1 cellular context compared by ENCODE assay signal in the genomic region with DNA sequence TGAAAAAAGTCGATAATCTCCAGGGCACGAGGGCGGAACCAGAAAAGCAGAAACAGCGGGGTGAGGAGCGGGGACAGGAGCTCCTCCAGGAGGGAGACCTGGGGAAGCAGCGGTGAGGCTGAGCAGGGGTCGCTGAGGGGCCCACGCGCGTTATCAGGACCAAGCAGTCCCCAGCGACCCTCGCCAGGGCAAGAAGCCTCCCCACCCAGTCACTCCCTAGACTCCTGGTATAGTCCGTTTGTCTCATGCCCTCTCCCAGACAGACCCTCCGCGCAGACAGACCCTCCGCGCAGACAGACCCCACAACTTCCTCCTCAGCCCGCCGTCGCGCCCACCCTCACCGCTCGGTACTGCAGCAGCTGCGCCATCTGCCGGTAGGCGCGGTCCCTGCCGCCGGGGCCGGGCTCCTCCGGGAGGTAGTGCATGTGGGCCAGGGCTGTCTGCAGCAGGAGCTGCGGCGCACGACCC.
A peak's percentile ranks its signal among the peaks of the same experiment; 100 is the strongest.
TF ChIP-seq lines count a peak whose summit lies in the region.

No MANE protein-coding gene starts in this region.

TF ChIP-seq in HepG2, 621 proteins besides CTCF, POLR2A, EP300 and RAD21 (continued from another document and continues in another):
- TF ChIP-seq, protein P1, sequence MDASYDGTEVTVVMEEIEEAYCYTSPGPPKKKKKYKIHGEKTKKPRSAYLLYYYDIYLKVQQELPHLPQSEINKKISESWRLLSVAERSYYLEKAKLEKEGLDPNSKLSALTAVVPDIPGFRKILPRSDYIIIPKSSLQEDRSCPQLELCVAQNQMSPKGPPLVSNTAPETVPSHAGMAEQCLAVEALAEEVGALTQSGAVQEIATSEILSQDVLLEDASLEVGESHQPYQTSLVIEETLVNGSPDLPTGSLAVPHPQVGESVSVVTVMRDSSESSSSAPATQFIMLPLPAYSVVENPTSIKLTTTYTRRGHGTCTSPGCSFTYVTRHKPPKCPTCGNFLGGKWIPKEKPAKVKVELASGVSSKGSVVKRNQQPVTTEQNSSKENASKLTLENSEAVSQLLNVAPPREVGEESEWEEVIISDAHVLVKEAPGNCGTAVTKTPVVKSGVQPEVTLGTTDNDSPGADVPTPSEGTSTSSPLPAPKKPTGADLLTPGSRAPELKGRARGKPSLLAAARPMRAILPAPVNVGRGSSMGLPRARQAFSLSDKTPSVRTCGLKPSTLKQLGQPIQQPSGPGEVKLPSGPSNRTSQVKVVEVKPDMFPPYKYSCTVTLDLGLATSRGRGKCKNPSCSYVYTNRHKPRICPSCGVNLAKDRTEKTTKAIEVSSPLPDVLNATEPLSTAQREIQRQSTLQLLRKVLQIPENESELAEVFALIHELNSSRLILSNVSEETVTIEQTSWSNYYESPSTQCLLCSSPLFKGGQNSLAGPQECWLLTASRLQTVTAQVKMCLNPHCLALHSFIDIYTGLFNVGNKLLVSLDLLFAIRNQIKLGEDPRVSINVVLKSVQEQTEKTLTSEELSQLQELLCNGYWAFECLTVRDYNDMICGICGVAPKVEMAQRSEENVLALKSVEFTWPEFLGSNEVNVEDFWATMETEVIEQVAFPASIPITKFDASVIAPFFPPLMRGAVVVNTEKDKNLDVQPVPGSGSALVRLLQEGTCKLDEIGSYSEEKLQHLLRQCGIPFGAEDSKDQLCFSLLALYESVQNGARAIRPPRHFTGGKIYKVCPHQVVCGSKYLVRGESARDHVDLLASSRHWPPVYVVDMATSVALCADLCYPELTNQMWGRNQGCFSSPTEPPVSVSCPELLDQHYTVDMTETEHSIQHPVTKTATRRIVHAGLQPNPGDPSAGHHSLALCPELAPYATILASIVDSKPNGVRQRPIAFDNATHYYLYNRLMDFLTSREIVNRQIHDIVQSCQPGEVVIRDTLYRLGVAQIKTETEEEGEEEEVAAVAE (CRISPR knock-in tag; IDR thresholded peaks at IDR 0.05; ENCODE audit: borderline replicate concordance), result 0 out of 2 replicates have a peak, but pooled peaks have one; percentile 36
- TF ChIP-seq ZNF598 (CRISPR knock-in tag; IDR thresholded peaks at IDR 0.05; ENCODE audit: borderline replicate concordance) (no peak), PITX1 (CRISPR knock-in tag; IDR thresholded peaks at IDR 0.05) (no peak), XRCC5 (optimal IDR thresholded peaks at IDR 0.05; ENCODE audit: low read length) (peak; percentile 47), ELF1 (CRISPR knock-in tag; IDR thresholded peaks at IDR 0.05) (peak; percentile 61; the same call in 1 of the 2 replicates), ZNF317 (CRISPR knock-in tag; IDR thresholded peaks at IDR 0.05) (0 out of 2 replicates have a peak, but pooled peaks have one; percentile 34), ZNF230 (CRISPR knock-in tag; IDR thresholded peaks at IDR 0.05) (no peak), ZBTB7A (CRISPR knock-in tag; IDR thresholded peaks at IDR 0.05) (peak; percentile 94), ZNF274 (CRISPR knock-in tag; IDR thresholded peaks at IDR 0.05) (0 out of 2 replicates have a peak, but pooled peaks have one; percentile 21), STAG1 (CRISPR knock-in tag; IDR thresholded peaks at IDR 0.05) (peak; percentile 74), ZNF333 (CRISPR knock-in tag; IDR thresholded peaks at IDR 0.05; ENCODE audit: borderline replicate concordance) (0 out of 2 replicates have a peak, but pooled peaks have one; percentile 71), ZNF232 (CRISPR knock-in tag; IDR thresholded peaks at IDR 0.05; ENCODE audit: borderline replicate concordance) (no peak), ZNF501 (CRISPR knock-in tag; IDR thresholded peaks at IDR 0.05) (peak; percentile 50; the same call in 1 of the 2 replicates), RBM39 (IDR thresholded peaks at IDR 0.05; ENCODE audit: low read depth, low read length, poor library complexity, severe bottlenecking) (peak; percentile 48)
- TF ChIP-seq, protein P2, sequence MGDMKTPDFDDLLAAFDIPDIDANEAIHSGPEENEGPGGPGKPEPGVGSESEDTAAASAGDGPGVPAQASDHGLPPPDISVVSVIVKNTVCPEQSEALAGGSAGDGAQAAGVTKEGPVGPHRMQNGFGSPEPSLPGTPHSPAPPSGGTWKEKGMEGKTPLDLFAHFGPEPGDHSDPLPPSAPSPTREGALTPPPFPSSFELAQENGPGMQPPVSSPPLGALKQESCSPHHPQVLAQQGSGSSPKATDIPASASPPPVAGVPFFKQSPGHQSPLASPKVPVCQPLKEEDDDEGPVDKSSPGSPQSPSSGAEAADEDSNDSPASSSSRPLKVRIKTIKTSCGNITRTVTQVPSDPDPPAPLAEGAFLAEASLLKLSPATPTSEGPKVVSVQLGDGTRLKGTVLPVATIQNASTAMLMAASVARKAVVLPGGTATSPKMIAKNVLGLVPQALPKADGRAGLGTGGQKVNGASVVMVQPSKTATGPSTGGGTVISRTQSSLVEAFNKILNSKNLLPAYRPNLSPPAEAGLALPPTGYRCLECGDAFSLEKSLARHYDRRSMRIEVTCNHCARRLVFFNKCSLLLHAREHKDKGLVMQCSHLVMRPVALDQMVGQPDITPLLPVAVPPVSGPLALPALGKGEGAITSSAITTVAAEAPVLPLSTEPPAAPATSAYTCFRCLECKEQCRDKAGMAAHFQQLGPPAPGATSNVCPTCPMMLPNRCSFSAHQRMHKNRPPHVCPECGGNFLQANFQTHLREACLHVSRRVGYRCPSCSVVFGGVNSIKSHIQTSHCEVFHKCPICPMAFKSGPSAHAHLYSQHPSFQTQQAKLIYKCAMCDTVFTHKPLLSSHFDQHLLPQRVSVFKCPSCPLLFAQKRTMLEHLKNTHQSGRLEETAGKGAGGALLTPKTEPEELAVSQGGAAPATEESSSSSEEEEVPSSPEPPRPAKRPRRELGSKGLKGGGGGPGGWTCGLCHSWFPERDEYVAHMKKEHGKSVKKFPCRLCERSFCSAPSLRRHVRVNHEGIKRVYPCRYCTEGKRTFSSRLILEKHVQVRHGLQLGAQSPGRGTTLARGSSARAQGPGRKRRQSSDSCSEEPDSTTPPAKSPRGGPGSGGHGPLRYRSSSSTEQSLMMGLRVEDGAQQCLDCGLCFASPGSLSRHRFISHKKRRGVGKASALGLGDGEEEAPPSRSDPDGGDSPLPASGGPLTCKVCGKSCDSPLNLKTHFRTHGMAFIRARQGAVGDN (CRISPR knock-in tag; IDR thresholded peaks at IDR 0.05), result peak; percentile 85
- TF ChIP-seq, protein P3, sequence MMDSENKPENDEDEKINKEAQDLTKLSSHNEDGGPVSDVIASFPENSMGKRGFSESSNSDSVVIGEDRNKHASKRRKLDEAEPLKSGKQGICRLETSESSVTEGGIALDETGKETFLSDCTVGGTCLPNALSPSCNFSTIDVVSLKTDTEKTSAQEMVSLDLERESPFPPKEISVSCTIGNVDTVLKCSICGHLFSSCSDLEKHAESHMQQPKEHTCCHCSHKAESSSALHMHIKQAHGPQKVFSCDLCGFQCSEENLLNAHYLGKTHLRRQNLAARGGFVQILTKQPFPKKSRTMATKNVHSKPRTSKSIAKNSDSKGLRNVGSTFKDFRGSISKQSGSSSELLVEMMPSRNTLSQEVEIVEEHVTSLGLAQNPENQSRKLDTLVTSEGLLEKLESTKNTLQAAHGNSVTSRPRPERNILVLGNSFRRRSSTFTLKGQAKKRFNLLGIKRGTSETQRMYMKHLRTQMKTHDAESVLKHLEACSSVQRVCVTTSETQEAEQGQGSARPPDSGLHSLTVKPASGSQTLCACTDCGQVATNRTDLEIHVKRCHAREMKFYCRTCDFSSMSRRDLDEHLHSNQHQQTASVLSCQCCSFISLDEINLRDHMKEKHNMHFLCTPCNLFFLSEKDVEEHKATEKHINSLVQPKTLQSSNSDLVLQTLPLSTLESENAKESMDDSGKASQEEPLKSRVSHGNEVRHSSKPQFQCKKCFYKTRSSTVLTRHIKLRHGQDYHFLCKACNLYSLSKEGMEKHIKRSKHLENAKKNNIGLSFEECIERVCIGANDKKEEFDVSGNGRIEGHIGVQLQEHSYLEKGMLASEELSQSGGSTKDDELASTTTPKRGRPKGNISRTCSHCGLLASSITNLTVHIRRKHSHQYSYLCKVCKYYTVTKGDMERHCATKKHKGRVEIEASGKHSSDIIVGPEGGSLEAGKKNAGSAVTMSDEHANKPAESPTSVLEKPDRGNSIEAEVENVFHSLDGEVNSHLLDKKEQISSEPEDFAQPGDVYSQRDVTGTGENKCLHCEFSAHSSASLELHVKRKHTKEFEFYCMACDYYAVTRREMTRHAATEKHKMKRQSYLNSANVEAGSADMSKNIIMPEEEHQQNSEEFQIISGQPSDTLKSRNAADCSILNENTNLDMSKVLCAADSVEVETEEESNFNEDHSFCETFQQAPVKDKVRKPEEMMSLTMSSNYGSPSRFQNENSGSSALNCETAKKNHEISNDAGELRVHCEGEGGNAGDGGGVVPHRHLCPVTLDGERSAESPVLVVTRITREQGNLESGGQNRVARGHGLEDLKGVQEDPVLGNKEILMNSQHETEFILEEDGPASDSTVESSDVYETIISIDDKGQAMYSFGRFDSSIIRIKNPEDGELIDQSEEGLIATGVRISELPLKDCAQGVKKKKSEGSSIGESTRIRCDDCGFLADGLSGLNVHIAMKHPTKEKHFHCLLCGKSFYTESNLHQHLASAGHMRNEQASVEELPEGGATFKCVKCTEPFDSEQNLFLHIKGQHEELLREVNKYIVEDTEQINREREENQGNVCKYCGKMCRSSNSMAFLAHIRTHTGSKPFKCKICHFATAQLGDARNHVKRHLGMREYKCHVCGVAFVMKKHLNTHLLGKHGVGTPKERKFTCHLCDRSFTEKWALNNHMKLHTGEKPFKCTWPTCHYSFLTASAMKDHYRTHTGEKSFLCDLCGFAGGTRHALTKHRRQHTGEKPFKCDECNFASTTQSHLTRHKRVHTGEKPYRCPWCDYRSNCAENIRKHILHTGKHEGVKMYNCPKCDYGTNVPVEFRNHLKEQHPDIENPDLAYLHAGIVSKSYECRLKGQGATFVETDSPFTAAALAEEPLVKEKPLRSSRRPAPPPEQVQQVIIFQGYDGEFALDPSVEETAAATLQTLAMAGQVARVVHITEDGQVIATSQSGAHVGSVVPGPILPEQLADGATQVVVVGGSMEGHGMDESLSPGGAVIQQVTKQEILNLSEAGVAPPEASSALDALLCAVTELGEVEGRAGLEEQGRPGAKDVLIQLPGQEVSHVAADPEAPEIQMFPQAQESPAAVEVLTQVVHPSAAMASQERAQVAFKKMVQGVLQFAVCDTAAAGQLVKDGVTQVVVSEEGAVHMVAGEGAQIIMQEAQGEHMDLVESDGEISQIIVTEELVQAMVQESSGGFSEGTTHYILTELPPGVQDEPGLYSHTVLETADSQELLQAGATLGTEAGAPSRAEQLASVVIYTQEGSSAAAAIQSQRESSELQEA (CRISPR knock-in tag; IDR thresholded peaks at IDR 0.05; ENCODE audit: not compliant biosample characterization), result peak; percentile 64
- TF ChIP-seq, protein P4, sequence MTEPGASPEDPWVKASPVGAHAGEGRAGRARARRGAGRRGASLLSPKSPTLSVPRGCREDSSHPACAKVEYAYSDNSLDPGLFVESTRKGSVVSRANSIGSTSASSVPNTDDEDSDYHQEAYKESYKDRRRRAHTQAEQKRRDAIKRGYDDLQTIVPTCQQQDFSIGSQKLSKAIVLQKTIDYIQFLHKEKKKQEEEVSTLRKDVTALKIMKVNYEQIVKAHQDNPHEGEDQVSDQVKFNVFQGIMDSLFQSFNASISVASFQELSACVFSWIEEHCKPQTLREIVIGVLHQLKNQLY (CRISPR knock-in tag; IDR thresholded peaks at IDR 0.05), result peak; percentile 42
- TF ChIP-seq, protein P5, sequence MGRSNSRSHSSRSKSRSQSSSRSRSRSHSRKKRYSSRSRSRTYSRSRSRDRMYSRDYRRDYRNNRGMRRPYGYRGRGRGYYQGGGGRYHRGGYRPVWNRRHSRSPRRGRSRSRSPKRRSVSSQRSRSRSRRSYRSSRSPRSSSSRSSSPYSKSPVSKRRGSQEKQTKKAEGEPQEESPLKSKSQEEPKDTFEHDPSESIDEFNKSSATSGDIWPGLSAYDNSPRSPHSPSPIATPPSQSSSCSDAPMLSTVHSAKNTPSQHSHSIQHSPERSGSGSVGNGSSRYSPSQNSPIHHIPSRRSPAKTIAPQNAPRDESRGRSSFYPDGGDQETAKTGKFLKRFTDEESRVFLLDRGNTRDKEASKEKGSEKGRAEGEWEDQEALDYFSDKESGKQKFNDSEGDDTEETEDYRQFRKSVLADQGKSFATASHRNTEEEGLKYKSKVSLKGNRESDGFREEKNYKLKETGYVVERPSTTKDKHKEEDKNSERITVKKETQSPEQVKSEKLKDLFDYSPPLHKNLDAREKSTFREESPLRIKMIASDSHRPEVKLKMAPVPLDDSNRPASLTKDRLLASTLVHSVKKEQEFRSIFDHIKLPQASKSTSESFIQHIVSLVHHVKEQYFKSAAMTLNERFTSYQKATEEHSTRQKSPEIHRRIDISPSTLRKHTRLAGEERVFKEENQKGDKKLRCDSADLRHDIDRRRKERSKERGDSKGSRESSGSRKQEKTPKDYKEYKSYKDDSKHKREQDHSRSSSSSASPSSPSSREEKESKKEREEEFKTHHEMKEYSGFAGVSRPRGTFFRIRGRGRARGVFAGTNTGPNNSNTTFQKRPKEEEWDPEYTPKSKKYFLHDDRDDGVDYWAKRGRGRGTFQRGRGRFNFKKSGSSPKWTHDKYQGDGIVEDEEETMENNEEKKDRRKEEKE (IDR thresholded peaks at IDR 0.05), result no peak
- TF ChIP-seq, protein P6, sequence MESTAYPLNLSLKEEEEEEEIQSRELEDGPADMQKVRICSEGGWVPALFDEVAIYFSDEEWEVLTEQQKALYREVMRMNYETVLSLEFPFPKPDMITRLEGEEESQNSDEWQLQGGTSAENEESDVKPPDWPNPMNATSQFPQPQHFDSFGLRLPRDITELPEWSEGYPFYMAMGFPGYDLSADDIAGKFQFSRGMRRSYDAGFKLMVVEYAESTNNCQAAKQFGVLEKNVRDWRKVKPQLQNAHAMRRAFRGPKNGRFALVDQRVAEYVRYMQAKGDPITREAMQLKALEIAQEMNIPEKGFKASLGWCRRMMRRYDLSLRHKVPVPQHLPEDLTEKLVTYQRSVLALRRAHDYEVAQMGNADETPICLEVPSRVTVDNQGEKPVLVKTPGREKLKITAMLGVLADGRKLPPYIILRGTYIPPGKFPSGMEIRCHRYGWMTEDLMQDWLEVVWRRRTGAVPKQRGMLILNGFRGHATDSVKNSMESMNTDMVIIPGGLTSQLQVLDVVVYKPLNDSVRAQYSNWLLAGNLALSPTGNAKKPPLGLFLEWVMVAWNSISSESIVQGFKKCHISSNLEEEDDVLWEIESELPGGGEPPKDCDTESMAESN (CRISPR knock-in tag; conservative IDR thresholded peaks at IDR 0.05), result 0 out of 2 replicates have a peak, but pooled peaks have one; percentile 48
- TF ChIP-seq, protein P7, sequence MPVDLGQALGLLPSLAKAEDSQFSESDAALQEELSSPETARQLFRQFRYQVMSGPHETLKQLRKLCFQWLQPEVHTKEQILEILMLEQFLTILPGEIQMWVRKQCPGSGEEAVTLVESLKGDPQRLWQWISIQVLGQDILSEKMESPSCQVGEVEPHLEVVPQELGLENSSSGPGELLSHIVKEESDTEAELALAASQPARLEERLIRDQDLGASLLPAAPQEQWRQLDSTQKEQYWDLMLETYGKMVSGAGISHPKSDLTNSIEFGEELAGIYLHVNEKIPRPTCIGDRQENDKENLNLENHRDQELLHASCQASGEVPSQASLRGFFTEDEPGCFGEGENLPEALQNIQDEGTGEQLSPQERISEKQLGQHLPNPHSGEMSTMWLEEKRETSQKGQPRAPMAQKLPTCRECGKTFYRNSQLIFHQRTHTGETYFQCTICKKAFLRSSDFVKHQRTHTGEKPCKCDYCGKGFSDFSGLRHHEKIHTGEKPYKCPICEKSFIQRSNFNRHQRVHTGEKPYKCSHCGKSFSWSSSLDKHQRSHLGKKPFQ (CRISPR knock-in tag; IDR thresholded peaks at IDR 0.05; ENCODE audit: insufficient replicate concordance), result no peak
- TF ChIP-seq, protein P8, sequence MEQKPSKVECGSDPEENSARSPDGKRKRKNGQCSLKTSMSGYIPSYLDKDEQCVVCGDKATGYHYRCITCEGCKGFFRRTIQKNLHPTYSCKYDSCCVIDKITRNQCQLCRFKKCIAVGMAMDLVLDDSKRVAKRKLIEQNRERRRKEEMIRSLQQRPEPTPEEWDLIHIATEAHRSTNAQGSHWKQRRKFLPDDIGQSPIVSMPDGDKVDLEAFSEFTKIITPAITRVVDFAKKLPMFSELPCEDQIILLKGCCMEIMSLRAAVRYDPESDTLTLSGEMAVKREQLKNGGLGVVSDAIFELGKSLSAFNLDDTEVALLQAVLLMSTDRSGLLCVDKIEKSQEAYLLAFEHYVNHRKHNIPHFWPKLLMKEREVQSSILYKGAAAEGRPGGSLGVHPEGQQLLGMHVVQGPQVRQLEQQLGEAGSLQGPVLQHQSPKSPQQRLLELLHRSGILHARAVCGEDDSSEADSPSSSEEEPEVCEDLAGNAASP (CRISPR knock-in tag; IDR thresholded peaks at IDR 0.05; ENCODE audit: borderline replicate concordance), result 0 out of 2 replicates have a peak, but pooled peaks have one; percentile 43
